In the genomic region with DNA sequence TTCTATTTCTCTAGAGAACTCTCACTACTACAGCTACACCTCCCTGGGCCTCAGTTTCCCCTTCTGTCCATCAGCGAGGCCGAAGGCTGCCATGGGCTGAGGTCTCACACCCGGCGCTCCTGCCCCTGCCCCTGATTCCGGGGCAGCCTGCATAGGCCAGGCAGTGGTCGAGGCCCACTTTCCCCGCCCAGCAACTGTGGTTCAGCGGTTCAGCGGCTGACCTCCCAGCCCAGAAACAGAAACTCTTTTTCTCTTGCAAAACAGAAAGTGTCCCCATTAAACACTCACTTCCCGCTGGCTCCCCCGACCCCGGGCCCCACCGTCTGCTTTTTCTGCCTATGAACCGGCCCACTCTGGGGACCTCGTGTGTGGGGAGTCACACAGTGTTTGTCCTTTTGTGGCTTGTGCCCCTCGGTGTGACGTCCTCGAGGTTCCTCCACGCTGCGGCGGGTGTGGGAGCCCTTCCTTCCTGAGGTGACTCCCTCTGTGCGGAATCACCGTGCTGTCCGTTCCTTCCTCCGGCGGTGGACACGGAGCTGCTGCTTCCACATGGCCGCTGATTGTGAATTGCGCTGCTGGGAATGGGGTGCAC, we compare ENCODE assay signal across 8 cellular contexts. TPM values are rescaled to one million over a fixed set of nuclear protein-coding genes. Genes with fewer than 3 reads are reported as not detected.
DNase-seq lines count a peak whose midpoint lies in the region; ATAC-seq and TF ChIP-seq lines count a peak whose summit lies in the region.

No MANE protein-coding gene starts in this region.

- H3K36me3 ChIP-seq in NT2/D1 (ENCODE audit: insufficient read depth, insufficient read length, low read length) (no peaks in the 10 kb centered on the region), body of pancreas (replicated peaks in 1 of 2; ENCODE audit: insufficient read depth in 1 of 2, low read depth in 2 of 2) (no peaks in the 10 kb centered on the region)

- H3K4me1 Mint-ChIP-seq in nephron = peaks cover 34% of the 10 kb centered on the region

- intact Hi-C loops in body of pancreas (cut with DNase I) = no loop called here

- peak overlapping the region in 2 of 3 experiments; percentile 59 to 70 for H3K27ac Mint-ChIP-seq in nephron

- ATAC-seq in body of pancreas (peak; percentile 13), HG02884 (IDR thresholded peaks at IDR 0.05; ENCODE audit: unreplicated experiment) (no peak)

- TF ChIP-seq CTCF in body of pancreas (IDR thresholded peaks at IDR 0.05) (no peak), nephron (IDR thresholded peaks at IDR 0.05; ENCODE audit: unreplicated experiment in 3 of 3) (no peak)

- H3K4me1 ChIP-seq in NT2/D1 (ENCODE audit: insufficient read depth, insufficient read length) = peaks cover 10% of the 10 kb centered on the region
- H3K4me1 ChIP-seq in body of pancreas = peaks cover 11% of the 10 kb centered on the region

- H3K27ac ChIP-seq in body of pancreas = no peak overlapping the region

- DNase-seq in NT2/D1 (ENCODE audit: low read depth, low spot score) = no peak
- peak in 3 of 4 donors; percentile 29 to 61 (median 35) for DNase-seq in body of pancreas
- no peak for DNase-seq in amniotic stem cell (lab: John Stamatoyannopoulos, UW)
- no peak for DNase-seq in AG08396 (ENCODE audit: low spot score)
- DNase-seq in LoVo (ENCODE audit: low spot score) = no peak

- peak overlapping the region; percentile 17 for H3K9ac ChIP-seq in NT2/D1 (ENCODE audit: insufficient read length, low read depth)

- no peaks in the 10 kb centered on the region for H3K9me3 Mint-ChIP-seq in nephron

- TF ChIP-seq POLR2A in GM19099 (IDR thresholded peaks at IDR 0.05; ENCODE audit: extremely low read depth, insufficient read length, low read depth) (peak; percentile 50), body of pancreas (IDR thresholded peaks at IDR 0.05) (no peak)

- WGBS in body of pancreas, 2 donors = 58 to 74% methylated on average over 27 to 29 of the region's 29 CpGs

- H3K27me3 ChIP-seq in NT2/D1 (ENCODE audit: insufficient read depth, insufficient read length) (peaks cover 12% of the 10 kb centered on the region), body of pancreas (no peaks in the 10 kb centered on the region)

- no peaks in the 10 kb centered on the region for H3K36me3 Mint-ChIP-seq in nephron (ENCODE audit: low read depth)

- no peaks in the 10 kb centered on the region for H3K9me3 ChIP-seq in NT2/D1 (ENCODE audit: insufficient read depth, low read length)
- H3K9me3 ChIP-seq in body of pancreas = no peaks in the 10 kb centered on the region

- peak overlapping the region; percentile 45 to 68 (median 67) for H3K4me3 Mint-ChIP-seq in nephron

- peaks cover 22% of the 10 kb centered on the region for H3K27me3 Mint-ChIP-seq in nephron (ENCODE audit: low read depth)

- H3K4me3 ChIP-seq in NT2/D1 (ENCODE audit: insufficient read length, low read depth) = no peak overlapping the region
- no peak overlapping the region for H3K4me3 ChIP-seq in body of pancreas

RNA-seq across cellular contexts. Expression of a gene that starts 16.0 kb away (rescaled TPM):
- total RNA-seq in body of pancreas = 1 to 10 TPM in 1 of 2 donors, under 1 TPM in 1; 0.99 to 1.3 TPM

RNA-seq across cellular contexts. Expression of a gene that starts 26.8 kb away (rescaled TPM):
- total RNA-seq in body of pancreas = not detected

RNA-seq across cellular contexts. Expression of a gene that starts 33.7 kb away (rescaled TPM):
- not detected for total RNA-seq in body of pancreas

Comparison
In these comparisons a context has a peak if more than half of its experiments do, and no peak if none do; other contexts are left out.
1. DNase-seq: peak in body of pancreas (3 of 4); none in NT2/D1 (single experiment), amniotic stem cell (single experiment), AG08396 (single experiment) and LoVo (single experiment).